22 cellular contexts compared by ENCODE assay signal in genomic region chr12:19138551-19139344, GRCh38. TPM values are rescaled to one million over a fixed set of nuclear protein-coding genes. Genes with fewer than 3 reads are reported as not detected.
DNase-seq lines count a peak whose midpoint lies in the region; ATAC-seq and TF ChIP-seq lines count a peak whose summit lies in the region.
"Had no signal": no experiment of that assay in that cellular context is flagged by ENCODE, and none has a peak within 500 bp of the region (broad histone marks: within the 10 kb centered on the region; RNA-seq: fewer than 3 reads in every experiment).

No MANE protein-coding gene starts in this region.

- BruUV-seq in mammary epithelial cell (replicated peaks; lab: Mats Ljungman, UMichigan) = no TSS peak

- no peak overlapping the region for H4K91ac ChIP-seq in trophoblast cell (ENCODE audit: low read depth, low read length)

- H3K14ac ChIP-seq in trophoblast cell (ENCODE audit: low read length) = no peak overlapping the region

- no peaks in the 10 kb centered on the region for H3K27me3 Mint-ChIP-seq in CD4-positive, alpha-beta memory T cell
- H3K27me3 Mint-ChIP-seq in natural killer cell treated with Interleukin-12 subunit alpha and Interleukin-12 subunit beta and Interleukin-15 and Interleukin-18, amount 100 ng/mL, for 72 hours = no peaks in the 10 kb centered on the region
- H3K27me3 Mint-ChIP-seq: CD4-positive, CD25-positive, alpha-beta regulatory T cell; effector memory CD8-positive, alpha-beta T cell had no signal

- H3K9me3 ChIP-seq in mammary epithelial cell (replicated peaks; ENCODE audit: insufficient read depth, low read length) (no peaks in the 10 kb centered on the region), breast epithelium (no peaks in the 10 kb centered on the region), trophoblast cell (ENCODE audit: insufficient read depth, low read depth, low read length) (no peaks in the 10 kb centered on the region)
- no peaks in the 10 kb centered on the region for H3K9me3 ChIP-seq in CD4-positive, alpha-beta memory T cell (ENCODE audit: control insufficient read depth in 1 of 2, low read length in 2 of 2)
- H3K9me3 ChIP-seq: A549, SJSA1 had no signal

- no peak overlapping the region for H2BK5ac ChIP-seq in trophoblast cell (ENCODE audit: low read depth, low read length, poor library complexity)

- H2AK5ac ChIP-seq in trophoblast cell (ENCODE audit: low read length) = no peak overlapping the region

- H3K23ac ChIP-seq in trophoblast cell (ENCODE audit: low read length) = no peak overlapping the region

- peaks cover 0 to 4% (median 2%) of the 10 kb centered on the region in 4 donors for H3K4me1 Mint-ChIP-seq in CD4-positive, alpha-beta memory T cell
- H3K4me1 Mint-ChIP-seq in natural killer cell treated with Interleukin-12 subunit alpha and Interleukin-12 subunit beta and Interleukin-15 and Interleukin-18, amount 100 ng/mL, for 72 hours (ENCODE audit: low read depth in 2 of 2) = peaks cover 0 to 5% of the 10 kb centered on the region in 2 donors
- H3K4me1 Mint-ChIP-seq: activated CD4-positive, alpha-beta T cell treated with anti-CD3 and anti-CD28 coated beads for 36 hours; CD4-positive, CD25-positive, alpha-beta regulatory T cell; stimulated activated memory B cell treated with anti-CD40 and anti-IgM and Interleukin-4, amounts not matched to agents 10 μg/mL and 1 μg/mL and 100 μg/mL, for 72 hours had no signal

- H3K36me3 ChIP-seq in mammary epithelial cell (ENCODE audit: insufficient read depth, low read length) = peaks cover 15% of the 10 kb centered on the region
- no peaks in the 10 kb centered on the region for H3K36me3 ChIP-seq in breast epithelium
- peaks cover 9 to 15% of the 10 kb centered on the region in 2 experiments for H3K36me3 ChIP-seq in trophoblast cell (ENCODE audit: control insufficient read depth in 1 of 2, insufficient read depth in 2 of 2, low read length in 2 of 2)
- H3K36me3 ChIP-seq in CD4-positive, alpha-beta memory T cell (ENCODE audit: insufficient read depth, low read length) = no peaks in the 10 kb centered on the region

- CTCF ChIA-PET in mammary epithelial cell (lab: Charles Lee; ENCODE audit: low non-redundant PET) = no interaction called here
- CTCF ChIA-PET in RWPE1 (lab: Yijun Ruan, JAX) = interaction anchor here (0.7 kb wide), 1 partner anchor 11 kb away, joined by 3 read pairs; no protein-coding TSS in a partner anchor
- CTCF ChIA-PET in CD4-positive, alpha-beta memory T cell (lab: Charles Lee; ENCODE audit: partially characterized antibody) = interaction anchor here (1.2 kb wide), 1 partner anchor 48 kb away, joined by 3 read pairs; no protein-coding TSS in a partner anchor

- H3K79me2 ChIP-seq in mammary epithelial cell (ENCODE audit: insufficient read depth, low read length) = peaks cover 96% of the 10 kb centered on the region
- peaks cover 2% of the 10 kb centered on the region for H3K79me2 ChIP-seq in trophoblast cell (ENCODE audit: control insufficient read depth, insufficient read depth, low read length, poor library complexity)

- H4K20me1 ChIP-seq in mammary epithelial cell (ENCODE audit: insufficient read depth, low read length) = peaks cover 2% of the 10 kb centered on the region

- peaks cover 3 to 27% of the 10 kb centered on the region in 2 donors for H3K36me3 Mint-ChIP-seq in CD4-positive, alpha-beta memory T cell
- no peaks in the 10 kb centered on the region for H3K36me3 Mint-ChIP-seq in natural killer cell treated with Interleukin-12 subunit alpha and Interleukin-12 subunit beta and Interleukin-15 and Interleukin-18, amount 100 ng/mL, for 72 hours
- H3K36me3 Mint-ChIP-seq: CD4-positive, CD25-positive, alpha-beta regulatory T cell; stimulated activated memory B cell treated with anti-CD40 and anti-IgM and Interleukin-4, amounts not matched to agents 10 μg/mL and 1 μg/mL and 100 μg/mL, for 72 hours had no signal

- H2BK12ac ChIP-seq in trophoblast cell (ENCODE audit: low read length) = no peak overlapping the region

- no peak overlapping the region for H4K8ac ChIP-seq in trophoblast cell (ENCODE audit: low read depth, low read length)

- H3K9ac ChIP-seq in mammary epithelial cell (ENCODE audit: insufficient read depth, low read length) (no peak overlapping the region), trophoblast cell (ENCODE audit: low read length) (no peak overlapping the region)

- no peak overlapping the region for H3K27ac Mint-ChIP-seq in CD4-positive, alpha-beta memory T cell
- H3K27ac Mint-ChIP-seq in natural killer cell treated with Interleukin-12 subunit alpha and Interleukin-12 subunit beta and Interleukin-15 and Interleukin-18, amount 100 ng/mL, for 72 hours = no peak overlapping the region
- H3K27ac Mint-ChIP-seq: activated CD4-positive, alpha-beta T cell treated with anti-CD3 and anti-CD28 coated beads for 36 hours; CD4-positive, CD25-positive, alpha-beta regulatory T cell; stimulated activated memory B cell treated with anti-CD40 and anti-IgM and Interleukin-4, amounts not matched to agents 10 μg/mL and 1 μg/mL and 100 μg/mL, for 72 hours had no signal

- TF ChIP-seq CTCF in mammary epithelial cell (conservative IDR thresholded peaks at IDR 0.05 in 1 of 2, IDR thresholded peaks at IDR 0.05 in 1 of 2; ENCODE audit: extremely low read depth in 1 of 2, insufficient read depth in 1 of 2, low read depth in 1 of 2, low read length in 2 of 2) (no peak), breast epithelium (IDR thresholded peaks at IDR 0.05) (no peak), RWPE1 (conservative IDR thresholded peaks at IDR 0.05; ENCODE audit: low read depth) (no peak)

- H3K27ac ChIP-seq in mammary epithelial cell (ENCODE audit: insufficient read depth, low read depth, low read length) (no peak overlapping the region), breast epithelium (no peak overlapping the region), RWPE1 (no peak overlapping the region), epithelial cell of prostate (no peak overlapping the region), trophoblast cell (ENCODE audit: low read depth, low read length) (no peak overlapping the region)
- no peak overlapping the region for H3K27ac ChIP-seq in CD4-positive, alpha-beta memory T cell (ENCODE audit: low read depth, low read length)
- H3K27ac ChIP-seq: A549, SJSA1 had no signal

- no peak overlapping the region for H3K4me3 ChIP-seq in mammary epithelial cell (replicated peaks in 1 of 3; ENCODE audit: insufficient read depth in 1 of 3, low read depth in 2 of 3, low read length in 3 of 3)
- no peak overlapping the region for H3K4me3 ChIP-seq in breast epithelium
- H3K4me3 ChIP-seq in trophoblast cell (ENCODE audit: low read depth, low read length) = no peak overlapping the region
- H3K4me3 ChIP-seq in CD4-positive, alpha-beta memory T cell (ENCODE audit: low read length in 2 of 2) = no peak overlapping the region
- H3K4me3 ChIP-seq: A549, SJSA1 had no signal

- H3K79me1 ChIP-seq in trophoblast cell (ENCODE audit: low read length) = no peaks in the 10 kb centered on the region

- H2AFZ ChIP-seq in mammary epithelial cell (ENCODE audit: low read depth, low read length) (no peak overlapping the region), trophoblast cell (ENCODE audit: insufficient read depth, low read length, poor library complexity) (no peak overlapping the region)

- H2BK120ac ChIP-seq in trophoblast cell (ENCODE audit: insufficient read depth, low read length, poor library complexity) = no peak overlapping the region

- intact Hi-C loops in mammary epithelial cell (cut with micrococcal nuclease) = loop anchor here (10.0 kb wide), 2 partner anchors 444 to 874 kb away; partner anchors contain the start of gene PIK3C2G
- intact Hi-C loops in breast epithelium (cut with DNase I; ENCODE audit: low total_unique reads) = no loop called here
- intact Hi-C loops in CD4-positive, alpha-beta memory T cell (cut with micrococcal nuclease) = no loop called here

- ATAC-seq in natural killer cell treated with Interleukin-12 subunit alpha and Interleukin-12 subunit beta and Interleukin-15 and Interleukin-18, amount 100 ng/mL, for 72 hours = no peak
- ATAC-seq: A549; activated CD4-positive, alpha-beta T cell treated with anti-CD3 and anti-CD28 coated beads for 36 hours; effector memory CD8-positive, alpha-beta T cell; left colon; stimulated activated memory B cell treated with anti-CD40 and anti-IgM and Interleukin-4, amounts not matched to agents 10 μg/mL and 1 μg/mL and 100 μg/mL, for 72 hours had no signal

- no peak overlapping the region for H3K18ac ChIP-seq in trophoblast cell (ENCODE audit: low read length)

- TF ChIP-seq POLR2A in breast epithelium (IDR thresholded peaks at IDR 0.05) = no peak

- no peaks in the 10 kb centered on the region for H3K9me3 Mint-ChIP-seq in CD4-positive, alpha-beta memory T cell
- H3K9me3 Mint-ChIP-seq in natural killer cell treated with Interleukin-12 subunit alpha and Interleukin-12 subunit beta and Interleukin-15 and Interleukin-18, amount 100 ng/mL, for 72 hours = no peaks in the 10 kb centered on the region
- H3K9me3 Mint-ChIP-seq: effector memory CD8-positive, alpha-beta T cell had no signal

- H4K12ac ChIP-seq in trophoblast cell (ENCODE audit: low read depth, low read length) = no peak overlapping the region

- no peak overlapping the region for H3K4me3 Mint-ChIP-seq in CD4-positive, alpha-beta memory T cell
- H3K4me3 Mint-ChIP-seq in natural killer cell treated with Interleukin-12 subunit alpha and Interleukin-12 subunit beta and Interleukin-15 and Interleukin-18, amount 100 ng/mL, for 72 hours = no peak overlapping the region
- H3K4me3 Mint-ChIP-seq: activated CD4-positive, alpha-beta T cell treated with anti-CD3 and anti-CD28 coated beads for 36 hours; CD4-positive, CD25-positive, alpha-beta regulatory T cell; effector memory CD8-positive, alpha-beta T cell; stimulated activated memory B cell treated with anti-CD40 and anti-IgM and Interleukin-4, amounts not matched to agents 10 μg/mL and 1 μg/mL and 100 μg/mL, for 72 hours had no signal

- H3K27me3 ChIP-seq in mammary epithelial cell (ENCODE audit: insufficient read depth, low read length) = no peaks in the 10 kb centered on the region
- no peaks in the 10 kb centered on the region for H3K27me3 ChIP-seq in breast epithelium
- no peaks in the 10 kb centered on the region for H3K27me3 ChIP-seq in trophoblast cell (ENCODE audit: insufficient read depth, low read length)
- no peaks in the 10 kb centered on the region for H3K27me3 ChIP-seq in CD4-positive, alpha-beta memory T cell (ENCODE audit: insufficient read depth, low read length)
- H3K27me3 ChIP-seq: SJSA1 had no signal

- in situ Hi-C loops in mammary epithelial cell (cut with MboI; ENCODE audit: low sequenced_read_pairs in 2 of 2) = loop anchor here in 1 of 2 donors (25.0 kb wide), 1 partner anchor 276 kb away; no protein-coding TSS in a partner anchor

- H3K4me1 ChIP-seq in mammary epithelial cell (ENCODE audit: insufficient read depth, low read length) = peaks cover 24% of the 10 kb centered on the region
- H3K4me1 ChIP-seq in breast epithelium = no peaks in the 10 kb centered on the region
- peaks cover 0 to 2% of the 10 kb centered on the region in 2 experiments for H3K4me1 ChIP-seq in trophoblast cell (ENCODE audit: control insufficient read depth in 1 of 2, insufficient read depth in 2 of 2, low read length in 2 of 2)
- no peaks in the 10 kb centered on the region for H3K4me1 ChIP-seq in CD4-positive, alpha-beta memory T cell (ENCODE audit: insufficient read depth, low read length)
- H3K4me1 ChIP-seq: A549, SJSA1 had no signal

- peak; percentile 83 for DNase-seq in mammary epithelial cell
- no peak for DNase-seq in breast epithelium (ENCODE audit: low spot score in 2 of 2)
- DNase-seq in RWPE1 (ENCODE audit: low spot score) = peak; percentile 20
- peak; percentile 45 for DNase-seq in epithelial cell of prostate (ENCODE audit: low read depth, low spot score)
- peak; percentile 89 to 91 for DNase-seq in trophoblast cell
- no peak for DNase-seq in CD4-positive, alpha-beta memory T cell
- no peak for DNase-seq in NK-92 (lab: John Stamatoyannopoulos, UW; ENCODE audit: unreplicated experiment)
- no peak for DNase-seq in natural killer cell treated with Interleukin-12 subunit alpha and Interleukin-12 subunit beta and Interleukin-15 and Interleukin-18, amount 100 ng/mL, for 72 hours (ENCODE audit: low spot score)
- DNase-seq: activated CD4-positive, alpha-beta T cell treated with anti-CD3 and anti-CD28 coated beads for 36 hours; CD4-positive, CD25-positive, alpha-beta regulatory T cell; DMS79; effector memory CD8-positive, alpha-beta T cell; hypothalamus; left colon; NCI-H1436; NCI-H510A treated with DMSO at 0.1 percent for 48 hours; posterior cingulate gyrus; small intestine; T-helper 9 cell had no signal

- dilution Hi-C loops in mammary epithelial cell (cut with HindIII; ENCODE audit: low sequenced_read_pairs) = loop anchor here (5.0 kb wide), 1 partner anchor 101 kb away; no protein-coding TSS in a partner anchor

- no peak overlapping the region for H3K4ac ChIP-seq in trophoblast cell (ENCODE audit: low read depth, low read length)

- POLR2A ChIA-PET in RWPE1 (lab: Yijun Ruan, JAX; ENCODE audit: low non-redundant PET) = interaction anchor here (0.6 kb wide), 1 partner anchor 67 kb away, joined by 3 read pairs; no protein-coding TSS in a partner anchor
- POLR2A ChIA-PET in CD4-positive, alpha-beta memory T cell (lab: Charles Lee; ENCODE audit: partially characterized antibody) = no interaction called here

- H3K4me2 ChIP-seq in mammary epithelial cell (ENCODE audit: insufficient read depth, low read depth, low read length) (no peak overlapping the region), trophoblast cell (ENCODE audit: low read length) (no peak overlapping the region)
- H3K4me2 ChIP-seq: A549 had no signal

- WGBS in mammary epithelial cell (ENCODE audit: low coverage, missing lambda C conversion rate) = 71% methylated on average over 8 of the region's 8 CpGs
- no CpG with 5 or more reads among the region's 8 CpGs for WGBS in trophoblast cell (ENCODE audit: extremely low coverage, insufficient coverage, insufficient read length)

RNA-seq across cellular contexts. Expression of gene PLEKHA5, which starts 9.2 kb away (rescaled TPM):
- 10 to 100 TPM; 54.3 to 76.5 TPM for total RNA-seq in mammary epithelial cell
- polyA plus RNA-seq in mammary epithelial cell = 10.9 TPM
- polyA minus RNA-seq in mammary epithelial cell = 35.2 TPM
- 10 to 100 TPM; 21.1 to 55.5 (median 49.8) TPM for total RNA-seq in breast epithelium
- 33.8 and 35.6 TPM in 2 replicates for polyA plus RNA-seq in trophoblast cell (2013)
- total RNA-seq in CD4-positive, alpha-beta memory T cell = 10 to 100 TPM; 15.6 to 15.9 TPM
- polyA plus RNA-seq in CD4-positive, alpha-beta memory T cell = 10 to 100 TPM in 1 of 2 donors, under 1 TPM in 1; 0.43 to 10.9 TPM
- total RNA-seq in natural killer cell treated with Interleukin-12 subunit alpha and Interleukin-12 subunit beta and Interleukin-15 and Interleukin-18, amount 100 ng/mL, for 72 hours = 1 to 10 TPM; 5.4 to 5.6 TPM

Comparison
In these comparisons a context has a peak if more than half of its experiments do, and no peak if none do; other contexts are left out.
1. DNase-seq: peak in mammary epithelial cell (single experiment), RWPE1 (single experiment), epithelial cell of prostate (single experiment) and trophoblast cell (2 of 2); none in breast epithelium (0 of 2), CD4-positive, alpha-beta memory T cell (0 of 5), NK-92 (single experiment) and natural killer cell treated with Interleukin-12 subunit alpha and Interleukin-12 subunit beta and Interleukin-15 and Interleukin-18, amount 100 ng/mL, for 72 hours (single experiment).